1 cellular context compared by ENCODE assay signal in the genomic region with DNA sequence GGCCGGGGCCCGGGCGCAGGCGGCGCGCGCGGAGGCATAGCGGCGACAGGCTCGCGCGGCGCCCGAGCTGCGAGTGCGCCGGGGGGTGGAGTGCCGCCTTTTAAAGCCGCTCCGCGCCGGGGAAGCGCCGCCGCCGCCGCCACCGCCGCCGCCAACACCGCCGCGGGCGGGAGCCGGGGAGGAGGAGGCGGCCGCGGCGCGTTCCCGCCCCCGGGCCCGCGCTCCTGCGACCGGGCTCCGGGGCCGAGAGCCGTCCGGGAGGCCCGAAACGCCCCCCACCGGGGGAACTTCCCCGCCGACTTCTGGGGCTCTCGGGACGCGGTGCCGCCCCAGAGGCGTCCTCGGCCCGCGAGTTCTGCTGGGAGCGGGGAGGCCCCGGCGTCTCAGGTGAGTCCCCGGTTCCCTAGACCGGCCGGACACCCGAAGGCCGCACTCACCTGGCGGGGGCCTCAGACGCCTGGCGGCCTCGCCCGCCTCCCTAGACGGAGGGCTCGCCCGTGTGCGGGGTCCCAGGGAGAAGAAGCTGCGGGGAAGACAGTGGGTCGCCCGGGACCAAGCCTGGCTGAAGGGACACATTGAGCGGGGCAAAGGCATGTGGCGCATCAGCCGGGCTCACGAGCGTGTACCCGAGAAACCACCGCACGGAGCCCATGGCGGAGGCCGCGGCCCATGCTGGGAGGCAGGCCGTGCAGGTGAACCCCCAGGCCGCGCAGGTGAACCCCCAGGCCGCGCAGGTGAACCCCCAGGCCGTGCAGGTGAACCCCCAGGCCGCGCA.
TF ChIP-seq lines count a peak whose summit lies in the region.

A gene (minus strand): TSS at position 75 of the 775 bp plus-strand sequence. CDS start 37 bp downstream, at position 38.

TF ChIP-seq in liver, 16 proteins besides CTCF, POLR2A, EP300 and RAD21 (continued from another document):
- TF ChIP-seq, protein P1, sequence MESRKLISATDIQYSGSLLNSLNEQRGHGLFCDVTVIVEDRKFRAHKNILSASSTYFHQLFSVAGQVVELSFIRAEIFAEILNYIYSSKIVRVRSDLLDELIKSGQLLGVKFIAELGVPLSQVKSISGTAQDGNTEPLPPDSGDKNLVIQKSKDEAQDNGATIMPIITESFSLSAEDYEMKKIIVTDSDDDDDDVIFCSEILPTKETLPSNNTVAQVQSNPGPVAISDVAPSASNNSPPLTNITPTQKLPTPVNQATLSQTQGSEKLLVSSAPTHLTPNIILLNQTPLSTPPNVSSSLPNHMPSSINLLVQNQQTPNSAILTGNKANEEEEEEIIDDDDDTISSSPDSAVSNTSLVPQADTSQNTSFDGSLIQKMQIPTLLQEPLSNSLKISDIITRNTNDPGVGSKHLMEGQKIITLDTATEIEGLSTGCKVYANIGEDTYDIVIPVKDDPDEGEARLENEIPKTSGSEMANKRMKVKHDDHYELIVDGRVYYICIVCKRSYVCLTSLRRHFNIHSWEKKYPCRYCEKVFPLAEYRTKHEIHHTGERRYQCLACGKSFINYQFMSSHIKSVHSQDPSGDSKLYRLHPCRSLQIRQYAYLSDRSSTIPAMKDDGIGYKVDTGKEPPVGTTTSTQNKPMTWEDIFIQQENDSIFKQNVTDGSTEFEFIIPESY (IDR thresholded peaks at IDR 0.05) = no peak
- no peak for TF ChIP-seq HNF4A (conservative IDR thresholded peaks at IDR 0.05)
- TF ChIP-seq NR2F2 (IDR thresholded peaks at IDR 0.05) = no peak
- no peak for TF ChIP-seq FOXA1 (IDR thresholded peaks at IDR 0.05)
- TF ChIP-seq, protein P2, sequence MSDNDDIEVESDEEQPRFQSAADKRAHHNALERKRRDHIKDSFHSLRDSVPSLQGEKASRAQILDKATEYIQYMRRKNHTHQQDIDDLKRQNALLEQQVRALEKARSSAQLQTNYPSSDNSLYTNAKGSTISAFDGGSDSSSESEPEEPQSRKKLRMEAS (IDR thresholded peaks at IDR 0.05) = no peak
- TF ChIP-seq, protein P3, sequence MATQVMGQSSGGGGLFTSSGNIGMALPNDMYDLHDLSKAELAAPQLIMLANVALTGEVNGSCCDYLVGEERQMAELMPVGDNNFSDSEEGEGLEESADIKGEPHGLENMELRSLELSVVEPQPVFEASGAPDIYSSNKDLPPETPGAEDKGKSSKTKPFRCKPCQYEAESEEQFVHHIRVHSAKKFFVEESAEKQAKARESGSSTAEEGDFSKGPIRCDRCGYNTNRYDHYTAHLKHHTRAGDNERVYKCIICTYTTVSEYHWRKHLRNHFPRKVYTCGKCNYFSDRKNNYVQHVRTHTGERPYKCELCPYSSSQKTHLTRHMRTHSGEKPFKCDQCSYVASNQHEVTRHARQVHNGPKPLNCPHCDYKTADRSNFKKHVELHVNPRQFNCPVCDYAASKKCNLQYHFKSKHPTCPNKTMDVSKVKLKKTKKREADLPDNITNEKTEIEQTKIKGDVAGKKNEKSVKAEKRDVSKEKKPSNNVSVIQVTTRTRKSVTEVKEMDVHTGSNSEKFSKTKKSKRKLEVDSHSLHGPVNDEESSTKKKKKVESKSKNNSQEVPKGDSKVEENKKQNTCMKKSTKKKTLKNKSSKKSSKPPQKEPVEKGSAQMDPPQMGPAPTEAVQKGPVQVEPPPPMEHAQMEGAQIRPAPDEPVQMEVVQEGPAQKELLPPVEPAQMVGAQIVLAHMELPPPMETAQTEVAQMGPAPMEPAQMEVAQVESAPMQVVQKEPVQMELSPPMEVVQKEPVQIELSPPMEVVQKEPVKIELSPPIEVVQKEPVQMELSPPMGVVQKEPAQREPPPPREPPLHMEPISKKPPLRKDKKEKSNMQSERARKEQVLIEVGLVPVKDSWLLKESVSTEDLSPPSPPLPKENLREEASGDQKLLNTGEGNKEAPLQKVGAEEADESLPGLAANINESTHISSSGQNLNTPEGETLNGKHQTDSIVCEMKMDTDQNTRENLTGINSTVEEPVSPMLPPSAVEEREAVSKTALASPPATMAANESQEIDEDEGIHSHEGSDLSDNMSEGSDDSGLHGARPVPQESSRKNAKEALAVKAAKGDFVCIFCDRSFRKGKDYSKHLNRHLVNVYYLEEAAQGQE (IDR thresholded peaks at IDR 0.05) = no peak
- no peak for TF ChIP-seq TAF1 (conservative IDR thresholded peaks at IDR 0.05)
- TF ChIP-seq FOXA2 (IDR thresholded peaks at IDR 0.05) = no peak
- TF ChIP-seq SP1 (IDR thresholded peaks at IDR 0.05) = no peak
- no peak for TF ChIP-seq RXRA (IDR thresholded peaks at IDR 0.05)
- TF ChIP-seq JUND (IDR thresholded peaks at IDR 0.05) = no peak
- TF ChIP-seq, protein P4, sequence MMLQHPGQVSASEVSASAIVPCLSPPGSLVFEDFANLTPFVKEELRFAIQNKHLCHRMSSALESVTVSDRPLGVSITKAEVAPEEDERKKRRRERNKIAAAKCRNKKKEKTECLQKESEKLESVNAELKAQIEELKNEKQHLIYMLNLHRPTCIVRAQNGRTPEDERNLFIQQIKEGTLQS (IDR thresholded peaks at IDR 0.05) = no peak
- no peak for TF ChIP-seq EGR1 (IDR thresholded peaks at IDR 0.05; ENCODE audit: low read depth in 2 of 2)
- TF ChIP-seq HNF4G (IDR thresholded peaks at IDR 0.05) = no peak
- no peak for TF ChIP-seq YY1 (IDR thresholded peaks at IDR 0.05)
